Comparison of ENCODE assay signal across 13 cellular contexts in genomic region chr5:112270299-112271293, GRCh38.
DNase-seq lines count a peak whose midpoint lies in the region; ATAC-seq and TF ChIP-seq lines count a peak whose summit lies in the region.
"Had no signal": no experiment of that assay in that cellular context is flagged by ENCODE, and none has a peak within 500 bp of the region (broad histone marks: within the 10 kb centered on the region; RNA-seq: fewer than 3 reads in every experiment).

No MANE protein-coding gene starts in this region.

- CTCF ChIA-PET in MCF 10A (lab: Yijun Ruan, JAX) (interaction anchor here (0.6 to 1.2 kb wide), 5 partner anchors 11 to 188 kb away, joined by 3 to 4 read pairs (median 3); no protein-coding TSS in a partner anchor), mammary epithelial cell (lab: Charles Lee; ENCODE audit: low non-redundant PET) (no interaction called here)

- no peak overlapping the region for H3K4me2 ChIP-seq in mammary epithelial cell (ENCODE audit: insufficient read depth, low read depth, low read length)

- in situ Hi-C loops in mammary epithelial cell (cut with MboI; ENCODE audit: low sequenced_read_pairs in 2 of 2), result no loop called here

- H3K27ac ChIP-seq in breast epithelium (no peak overlapping the region), mammary epithelial cell (ENCODE audit: insufficient read depth, low read depth, low read length) (no peak overlapping the region)

- BruUV-seq in MCF 10A (replicated peaks; lab: Mats Ljungman, UMichigan) (no TSS peak), mammary epithelial cell (replicated peaks; lab: Mats Ljungman, UMichigan) (no TSS peak)

- no peak overlapping the region for H3K9ac ChIP-seq in mammary epithelial cell (ENCODE audit: insufficient read depth, low read length)

- 92% methylated on average over 4 of the region's 4 CpGs for WGBS in mammary epithelial cell (ENCODE audit: low coverage, missing lambda C conversion rate)

- no peaks in the 10 kb centered on the region for H3K27me3 ChIP-seq in breast epithelium
- H3K27me3 ChIP-seq in mammary epithelial cell (ENCODE audit: insufficient read depth, low read length), result peaks cover 6% of the 10 kb centered on the region
- H3K27me3 ChIP-seq: right atrium auricular region had no signal

- H3K79me2 ChIP-seq in mammary epithelial cell (ENCODE audit: insufficient read depth, low read length), result no peaks in the 10 kb centered on the region

- no peak for DNase-seq in MCF 10A (ENCODE audit: unreplicated experiment)
- DNase-seq in breast epithelium (ENCODE audit: low spot score in 2 of 2), result no peak
- peak; percentile 3 for DNase-seq in mammary epithelial cell
- DNase-seq in stimulated activated effector memory CD8-positive, alpha-beta T cell treated with anti-CD3 and anti-CD28 coated beads, Interleukin-12 subunit alpha, Interleukin-12 subunit beta, amount 100 ng/mL, for 72 hours (ENCODE audit: low spot score in 2 of 2), result no peak
- no peak for DNase-seq in midbrain (lab: John Stamatoyannopoulos, UW)
- DNase-seq in COR-L47 (lab: John Stamatoyannopoulos, UW), result no peak
- DNase-seq: ACHN; activated effector memory CD4-positive, alpha-beta T cell treated with Interleukin-2 at 50 U/mL for 16 hours had no signal

- POLR2A ChIA-PET in MCF 10A (lab: Yijun Ruan, JAX), result interaction anchor here (1.1 kb wide), 1 partner anchor 10 kb away, joined by 3 read pairs; no protein-coding TSS in a partner anchor

- H4K20me1 ChIP-seq in mammary epithelial cell (ENCODE audit: insufficient read depth, low read length), result no peaks in the 10 kb centered on the region

- ATAC-seq in HG03066 (IDR thresholded peaks at IDR 0.05; ENCODE audit: low read depth, unreplicated experiment), result peak; percentile 52
- peak; percentile 50 for ATAC-seq in stimulated activated effector memory CD8-positive, alpha-beta T cell treated with anti-CD3 and anti-CD28 coated beads, Interleukin-12 subunit alpha, Interleukin-12 subunit beta, amount 100 ng/mL, for 72 hours
- ATAC-seq in HG02970 (IDR thresholded peaks at IDR 0.05; ENCODE audit: low FRiP score, unreplicated experiment), result no peak

- intact Hi-C loops in MCF 10A (cut with micrococcal nuclease) (no loop called here), breast epithelium (cut with DNase I; ENCODE audit: low total_unique reads) (no loop called here), mammary epithelial cell (cut with micrococcal nuclease) (no loop called here)

- TF ChIP-seq CTCF in MCF 10A (IDR thresholded peaks at IDR 0.05; ENCODE audit: unreplicated experiment), result no peak
- no peak for TF ChIP-seq CTCF in breast epithelium (IDR thresholded peaks at IDR 0.05)
- TF ChIP-seq CTCF in mammary epithelial cell (conservative IDR thresholded peaks at IDR 0.05 in 1 of 2, IDR thresholded peaks at IDR 0.05 in 1 of 2; ENCODE audit: extremely low read depth in 1 of 2, insufficient read depth in 1 of 2, low read depth in 1 of 2, low read length in 2 of 2), result no peak

- H3K4me1 ChIP-seq in breast epithelium (no peaks in the 10 kb centered on the region), mammary epithelial cell (ENCODE audit: insufficient read depth, low read length) (no peaks in the 10 kb centered on the region)

- H3K4me1 Mint-ChIP-seq in MCF 10A (ENCODE audit: insufficient read depth, unreplicated experiment), result peaks cover 17% of the 10 kb centered on the region
- H3K4me1 Mint-ChIP-seq in stimulated activated effector memory CD8-positive, alpha-beta T cell treated with anti-CD3 and anti-CD28 coated beads, Interleukin-12 subunit alpha, Interleukin-12 subunit beta, amount 100 ng/mL, for 72 hours, result no peaks in the 10 kb centered on the region

- no peaks in the 10 kb centered on the region for H3K9me3 Mint-ChIP-seq in MCF 10A (ENCODE audit: unreplicated experiment)
- H3K9me3 Mint-ChIP-seq in stimulated activated effector memory CD8-positive, alpha-beta T cell treated with anti-CD3 and anti-CD28 coated beads, Interleukin-12 subunit alpha, Interleukin-12 subunit beta, amount 100 ng/mL, for 72 hours, result no peaks in the 10 kb centered on the region
- H3K9me3 Mint-ChIP-seq: IgD-negative memory B cell, WTC11 had no signal

- no peak overlapping the region for H3K4me3 ChIP-seq in breast epithelium
- no peak overlapping the region for H3K4me3 ChIP-seq in mammary epithelial cell (replicated peaks in 1 of 3; ENCODE audit: insufficient read depth in 1 of 3, low read depth in 2 of 3, low read length in 3 of 3)
- H3K4me3 ChIP-seq: right atrium auricular region had no signal

- no peak for TF ChIP-seq POLR2A in breast epithelium (IDR thresholded peaks at IDR 0.05)

- no peak overlapping the region for H3K4me3 Mint-ChIP-seq in MCF 10A (ENCODE audit: unreplicated experiment)
- no peak overlapping the region for H3K4me3 Mint-ChIP-seq in stimulated activated effector memory CD8-positive, alpha-beta T cell treated with anti-CD3 and anti-CD28 coated beads, Interleukin-12 subunit alpha, Interleukin-12 subunit beta, amount 100 ng/mL, for 72 hours
- H3K4me3 Mint-ChIP-seq: IgD-negative memory B cell, WTC11 had no signal

- no peak overlapping the region for H2AFZ ChIP-seq in mammary epithelial cell (ENCODE audit: low read depth, low read length)

- no peaks in the 10 kb centered on the region for H3K9me3 ChIP-seq in breast epithelium
- no peaks in the 10 kb centered on the region for H3K9me3 ChIP-seq in mammary epithelial cell (replicated peaks; ENCODE audit: insufficient read depth, low read length)
- H3K9me3 ChIP-seq: right atrium auricular region had no signal

- peaks cover 16% of the 10 kb centered on the region for H3K36me3 Mint-ChIP-seq in MCF 10A (ENCODE audit: insufficient read depth, unreplicated experiment)
- no peaks in the 10 kb centered on the region for H3K36me3 Mint-ChIP-seq in stimulated activated effector memory CD8-positive, alpha-beta T cell treated with anti-CD3 and anti-CD28 coated beads, Interleukin-12 subunit alpha, Interleukin-12 subunit beta, amount 100 ng/mL, for 72 hours
- H3K36me3 Mint-ChIP-seq: IgD-negative memory B cell, WTC11 had no signal

- H3K27me3 Mint-ChIP-seq in MCF 10A (ENCODE audit: insufficient read depth, unreplicated experiment), result no peaks in the 10 kb centered on the region
- H3K27me3 Mint-ChIP-seq: IgD-negative memory B cell had no signal

- no peaks in the 10 kb centered on the region for H3K36me3 ChIP-seq in breast epithelium
- no peaks in the 10 kb centered on the region for H3K36me3 ChIP-seq in mammary epithelial cell (ENCODE audit: insufficient read depth, low read length)
- H3K36me3 ChIP-seq: right atrium auricular region had no signal

- dilution Hi-C loops in mammary epithelial cell (cut with HindIII; ENCODE audit: low sequenced_read_pairs), result no loop called here

- H3K27ac Mint-ChIP-seq in MCF 10A (ENCODE audit: low read depth, unreplicated experiment), result peak overlapping the region; percentile 33
- H3K27ac Mint-ChIP-seq in stimulated activated effector memory CD8-positive, alpha-beta T cell treated with anti-CD3 and anti-CD28 coated beads, Interleukin-12 subunit alpha, Interleukin-12 subunit beta, amount 100 ng/mL, for 72 hours, result no peak overlapping the region
- H3K27ac Mint-ChIP-seq: IgD-negative memory B cell, WTC11 had no signal
